ENCODE assay signal across 13 cellular contexts in genomic region chr13:28468520-28468915, GRCh38. TPM values are rescaled to one million over a fixed set of nuclear protein-coding genes. Genes with fewer than 3 reads are reported as not detected.
DNase-seq lines count a peak whose midpoint lies in the region; ATAC-seq and TF ChIP-seq lines count a peak whose summit lies in the region.
"Had no signal": no experiment of that assay in that cellular context is flagged by ENCODE, and none has a peak within 500 bp of the region (broad histone marks: within the 10 kb centered on the region; RNA-seq: fewer than 3 reads in every experiment).

No MANE protein-coding gene starts in this region.

- H3K9me3 Mint-ChIP-seq in WTC11 (peaks cover 11% of the 10 kb centered on the region), chondrocyte (ENCODE audit: low read depth) (peaks cover 5% of the 10 kb centered on the region), endodermal cell (peaks cover 9% of the 10 kb centered on the region)
- H3K9me3 Mint-ChIP-seq in natural killer cell treated with Interleukin-12 subunit alpha and Interleukin-12 subunit beta and Interleukin-15 and Interleukin-18, amount 100 ng/mL, for 72 hours, result no peaks in the 10 kb centered on the region

- H3K4me1 Mint-ChIP-seq in WTC11, result peaks cover 52% of the 10 kb centered on the region
- H3K4me1 Mint-ChIP-seq in natural killer cell treated with Interleukin-12 subunit alpha and Interleukin-12 subunit beta and Interleukin-15 and Interleukin-18, amount 100 ng/mL, for 72 hours (ENCODE audit: low read depth in 2 of 2), result peaks cover 0 to 4% of the 10 kb centered on the region in 2 donors
- H3K4me1 Mint-ChIP-seq in chondrocyte (ENCODE audit: low read depth), result peaks cover 8% of the 10 kb centered on the region
- H3K4me1 Mint-ChIP-seq in endodermal cell, result peaks cover 4% of the 10 kb centered on the region
- H3K4me1 Mint-ChIP-seq: CD4-positive, CD25-positive, alpha-beta regulatory T cell had no signal

- H3K4me2 ChIP-seq in BLaER1, result peak overlapping the region; percentile 21
- peak overlapping the region; percentile 12 to 69 (median 60) for H3K4me2 ChIP-seq in BLaER1 treated with 17β-estradiol and CSF1 and Interleukin-3, amounts not matched to agents 10 nM and 100 nM

- H3K36me3 ChIP-seq in BLaER1 (peaks cover 64% of the 10 kb centered on the region), endodermal cell (ENCODE audit: control insufficient read depth, insufficient read depth, low read length) (no peaks in the 10 kb centered on the region)
- H3K36me3 ChIP-seq in BLaER1 treated with 17β-estradiol and CSF1 and Interleukin-3, amounts not matched to agents 10 nM and 100 nM, result peaks cover 0 to 81% (median 64%) of the 10 kb centered on the region in 11 experiments; a peak in 20 of 22 replicates

- DNase-seq in WTC11 (ENCODE audit: low spot score) (no peak), chondrocyte (ENCODE audit: low spot score) (no peak), endodermal cell (no peak), amniotic stem cell (lab: John Stamatoyannopoulos, UW) (no peak)
- DNase-seq in natural killer cell treated with Interleukin-12 subunit alpha and Interleukin-12 subunit beta and Interleukin-15 and Interleukin-18, amount 100 ng/mL, for 72 hours (ENCODE audit: low spot score), result no peak
- DNase-seq: Caco-2; CD4-positive, CD25-positive, alpha-beta regulatory T cell; GM23248 had no signal

- TF ChIP-seq CTCF in WTC11 (IDR thresholded peaks at IDR 0.05) (no peak), chondrocyte (IDR thresholded peaks at IDR 0.05) (no peak), endodermal cell (conservative IDR thresholded peaks at IDR 0.05) (no peak)

- H3K9me3 ChIP-seq in BLaER1 (0 out of 2 replicates have a peak, but pooled peaks cover 13% of the 10 kb centered on the region), endodermal cell (ENCODE audit: control insufficient read depth, low read length) (no peaks in the 10 kb centered on the region)
- peaks cover 0 to 37% (median 10%) of the 10 kb centered on the region in 11 experiments; a peak in 16 of 22 replicates for H3K9me3 ChIP-seq in BLaER1 treated with 17β-estradiol and CSF1 and Interleukin-3, amounts not matched to agents 10 nM and 100 nM (replicated peaks in 1 of 11)
- H3K9me3 ChIP-seq: Caco-2 had no signal

- H3K27me3 ChIP-seq in BLaER1, result no peaks in the 10 kb centered on the region
- H3K27me3 ChIP-seq in BLaER1 treated with 17β-estradiol and CSF1 and Interleukin-3, amounts not matched to agents 10 nM and 100 nM, result no peaks in the 10 kb centered on the region
- no peaks in the 10 kb centered on the region for H3K27me3 ChIP-seq in endodermal cell (ENCODE audit: control insufficient read depth, insufficient read depth, low read length, poor library complexity, severe bottlenecking)

- H3K27ac ChIP-seq in BLaER1 (0 out of 2 replicates have a peak overlapping the region, but pooled peaks have one; percentile 14), endodermal cell (ENCODE audit: low read depth, low read length) (no peak overlapping the region)
- H3K27ac ChIP-seq in BLaER1 treated with 17β-estradiol and CSF1 and Interleukin-3, amounts not matched to agents 10 nM and 100 nM, result peak overlapping the region; percentile 37 to 93 (median 85)
- H3K27ac ChIP-seq: GM23248 had no signal

- H3K27ac Mint-ChIP-seq in WTC11 (0 out of 2 replicates have a peak overlapping the region, but pooled peaks have one; percentile 58), chondrocyte (ENCODE audit: unreplicated experiment) (no peak overlapping the region), endodermal cell (no peak overlapping the region)
- peak overlapping the region; percentile 19 to 83 for H3K27ac Mint-ChIP-seq in natural killer cell treated with Interleukin-12 subunit alpha and Interleukin-12 subunit beta and Interleukin-15 and Interleukin-18, amount 100 ng/mL, for 72 hours
- H3K27ac Mint-ChIP-seq: CD4-positive, CD25-positive, alpha-beta regulatory T cell had no signal

- CTCF ChIA-PET in WTC11 (lab: Charles Lee), result no interaction called here

- H3K4me3 ChIP-seq in BLaER1 (no peak overlapping the region), endodermal cell (ENCODE audit: low read length) (no peak overlapping the region)
- 0 out of 20 replicates have a peak overlapping the region, but pooled peaks of 2 of the 10 experiments have one; percentile 0 to 20 for H3K4me3 ChIP-seq in BLaER1 treated with 17β-estradiol and CSF1 and Interleukin-3, amounts not matched to agents 10 nM and 100 nM
- H3K4me3 ChIP-seq: GM23248 had no signal

- H3K27me3 Mint-ChIP-seq in WTC11 (ENCODE audit: low read depth) (no peaks in the 10 kb centered on the region), chondrocyte (ENCODE audit: low read depth) (no peaks in the 10 kb centered on the region), endodermal cell (ENCODE audit: insufficient read depth) (no peaks in the 10 kb centered on the region)
- H3K27me3 Mint-ChIP-seq in natural killer cell treated with Interleukin-12 subunit alpha and Interleukin-12 subunit beta and Interleukin-15 and Interleukin-18, amount 100 ng/mL, for 72 hours, result peaks cover 8 to 15% of the 10 kb centered on the region in 2 donors

- peaks cover 57% of the 10 kb centered on the region for H3K36me3 Mint-ChIP-seq in WTC11
- no peaks in the 10 kb centered on the region for H3K36me3 Mint-ChIP-seq in natural killer cell treated with Interleukin-12 subunit alpha and Interleukin-12 subunit beta and Interleukin-15 and Interleukin-18, amount 100 ng/mL, for 72 hours
- H3K36me3 Mint-ChIP-seq in chondrocyte (ENCODE audit: low read depth), result no peaks in the 10 kb centered on the region
- peaks cover 12% of the 10 kb centered on the region for H3K36me3 Mint-ChIP-seq in endodermal cell (ENCODE audit: low read depth)
- H3K36me3 Mint-ChIP-seq: CD4-positive, CD25-positive, alpha-beta regulatory T cell had no signal

- 73% methylated on average over 1 of the region's 1 CpG; no CpG with 5 or more reads in 1 of the 2 experiments for WGBS in endodermal cell (ENCODE audit: insufficient coverage in 1 of 2, insufficient read length in 1 of 2), 2 experiments

- no peak overlapping the region for H3K4me3 Mint-ChIP-seq in WTC11
- H3K4me3 Mint-ChIP-seq in natural killer cell treated with Interleukin-12 subunit alpha and Interleukin-12 subunit beta and Interleukin-15 and Interleukin-18, amount 100 ng/mL, for 72 hours, result no peak overlapping the region
- no peak overlapping the region for H3K4me3 Mint-ChIP-seq in chondrocyte (ENCODE audit: unreplicated experiment)
- no peak overlapping the region for H3K4me3 Mint-ChIP-seq in endodermal cell
- H3K4me3 Mint-ChIP-seq: CD4-positive, CD25-positive, alpha-beta regulatory T cell had no signal

- H3K9ac ChIP-seq in BLaER1 (no peak overlapping the region), endodermal cell (ENCODE audit: extremely low read depth, low read length, poor library complexity, severe bottlenecking) (no peak overlapping the region)
- H3K9ac ChIP-seq in BLaER1 treated with 17β-estradiol and CSF1 and Interleukin-3, amounts not matched to agents 10 nM and 100 nM, result peak overlapping the region in 10 of 11 experiments; percentile 3 to 76 (median 64); a peak in 14 of 22 replicates
- H3K9ac ChIP-seq: GM23248 had no signal

- peaks cover 42% of the 10 kb centered on the region for H3K4me1 ChIP-seq in BLaER1
- peaks cover 33 to 79% (median 53%) of the 10 kb centered on the region in 10 experiments for H3K4me1 ChIP-seq in BLaER1 treated with 17β-estradiol and CSF1 and Interleukin-3, amounts not matched to agents 10 nM and 100 nM
- no peaks in the 10 kb centered on the region for H3K4me1 ChIP-seq in endodermal cell (ENCODE audit: control insufficient read depth, insufficient read depth, low read length)
- H3K4me1 ChIP-seq: Caco-2 had no signal

- H4K20me1 ChIP-seq in BLaER1, result peaks cover 44% of the 10 kb centered on the region
- H4K20me1 ChIP-seq in BLaER1 treated with 17β-estradiol and CSF1 and Interleukin-3, amounts not matched to agents 10 nM and 100 nM, result peaks cover 0 to 32% (median 0%) of the 10 kb centered on the region in 11 experiments; a peak in 3 of 22 replicates

- POLR2A ChIA-PET in WTC11 (lab: Charles Lee), result no interaction called here

- ATAC-seq in WTC11, result peak; percentile 67
- peak in 1 of 2 donors; percentile 13 for ATAC-seq in natural killer cell treated with Interleukin-12 subunit alpha and Interleukin-12 subunit beta and Interleukin-15 and Interleukin-18, amount 100 ng/mL, for 72 hours
- ATAC-seq: HepG2, Right ventricle myocardium inferior had no signal

TF ChIP-seq in WTC11, 78 proteins besides CTCF, POLR2A, EP300 and RAD21 (continues in another document):
- TF ChIP-seq E2F4 (CRISPR knock-in tag; IDR thresholded peaks at IDR 0.05; ENCODE audit: borderline replicate concordance, low read depth) (no peak), RELA (CRISPR knock-in tag; IDR thresholded peaks at IDR 0.05; ENCODE audit: borderline replicate concordance) (no peak), ZNF232 (CRISPR knock-in tag; IDR thresholded peaks at IDR 0.05) (no peak), ZNF423 (CRISPR knock-in tag; IDR thresholded peaks at IDR 0.05) (no peak), ZNF219 (CRISPR knock-in tag; IDR thresholded peaks at IDR 0.05; ENCODE audit: borderline replicate concordance) (no peak)

RNA-seq across cellular contexts. Expression of gene FLT1, which starts 26.4 kb away (rescaled TPM):
- 66.3 to 71.0 TPM (median 66.8 TPM) in 3 replicates for total RNA-seq in WTC11 (2021)
- total RNA-seq in natural killer cell treated with Interleukin-12 subunit alpha and Interleukin-12 subunit beta and Interleukin-15 and Interleukin-18, amount 100 ng/mL, for 72 hours, result 1 to 10 TPM; 1.3 to 1.6 TPM
- total RNA-seq in chondrocyte, result 0.60 to 1.5 TPM (median 0.65 TPM) in 3 replicates
- total RNA-seq in endodermal cell, result 10 to 100 TPM in 1 of 2 donors, 1 to 10 TPM in 1; 3.2 to 10.3 TPM
- polyA plus RNA-seq in endodermal cell (2013, experiment 1 of 2), result 8.0 TPM
- 5.1 TPM for polyA plus RNA-seq in endodermal cell (2013, experiment 2 of 2)
- total RNA-seq: NCI-H460 had no signal
- polyA plus RNA-seq: HepG2 had no signal

Comparison
In these comparisons a context has a peak if more than half of its experiments do, and no peak if none do; other contexts are left out.
1. H3K9ac ChIP-seq: peak in BLaER1 treated with 17β-estradiol and CSF1 and Interleukin-3, amounts not matched to agents 10 nM and 100 nM (10 of 11); none in BLaER1 (single experiment) and endodermal cell (single experiment).
2. H3K27ac Mint-ChIP-seq: peak in WTC11 (single experiment) and natural killer cell treated with Interleukin-12 subunit alpha and Interleukin-12 subunit beta and Interleukin-15 and Interleukin-18, amount 100 ng/mL, for 72 hours (2 of 2); none in chondrocyte (single experiment) and endodermal cell (single experiment).